Comparison of ENCODE assay signal across 10 cellular contexts in the genomic region with DNA sequence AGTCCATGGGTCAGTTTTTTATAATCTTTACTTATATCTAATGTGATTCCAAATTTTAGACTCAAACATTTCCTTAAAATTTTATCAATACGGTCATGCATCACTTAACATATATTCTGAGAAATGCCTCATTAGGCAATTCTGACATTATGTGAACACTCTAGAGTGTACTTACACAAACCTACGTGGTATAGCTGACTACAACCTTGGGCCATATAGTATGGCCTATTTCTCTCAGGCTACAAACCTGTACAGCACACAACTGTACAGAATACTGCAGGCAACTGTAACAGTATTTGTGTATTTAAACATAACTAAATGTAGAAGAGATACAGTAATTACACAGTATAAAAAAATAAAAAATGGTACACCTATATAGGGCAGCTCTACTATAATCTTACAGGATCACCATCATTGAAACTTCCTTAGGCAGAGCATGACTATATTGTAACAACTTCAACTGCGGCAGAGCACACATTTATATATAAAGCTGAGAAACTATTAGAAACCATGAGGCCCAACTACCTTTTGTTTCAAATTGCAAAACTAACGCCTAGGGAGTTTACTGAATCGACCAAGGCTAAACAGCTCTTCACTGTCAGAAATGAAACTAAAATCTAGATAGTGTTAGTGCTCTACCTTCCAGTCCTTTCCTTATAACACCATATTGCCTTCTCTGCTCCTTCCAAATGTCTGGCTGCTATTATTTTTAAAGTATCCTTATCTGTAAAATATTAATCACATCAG. TPM values are rescaled to one million over a fixed set of nuclear protein-coding genes. Genes with fewer than 3 reads are reported as not detected.
DNase-seq lines count a peak whose midpoint lies in the region; ATAC-seq, FAIRE-seq and TF ChIP-seq lines count a peak whose summit lies in the region.
"Had no signal": no experiment of that assay in that cellular context is flagged by ENCODE, and none has a peak within 500 bp of the region (broad histone marks: within the 10 kb centered on the region; RNA-seq: fewer than 3 reads in every experiment).

No MANE protein-coding gene starts in this region.

- DNase-seq in activated CD4-positive, alpha-beta memory T cell treated with anti-CD3 and anti-CD28 coated beads, Interleukin-2, amount 10 ng/mL, durations not matched to agents 7 days and 5 days, result no peak
- no peak for DNase-seq in activated CD4-positive, alpha-beta memory T cell treated with anti-CD3 and anti-CD28 coated beads for 36 hours
- no peak for DNase-seq in GM12878 (ENCODE audit: low read depth, low spot score)
- no peak for DNase-seq in stimulated activated effector memory CD8-positive, alpha-beta T cell treated with anti-CD3 and anti-CD28 coated beads, Interleukin-12 subunit alpha, Interleukin-12 subunit beta, amount 100 ng/mL, for 72 hours (ENCODE audit: low spot score in 2 of 2)
- no peak for DNase-seq in NCI-H1105 (lab: John Stamatoyannopoulos, UW)
- DNase-seq in SIG-M5 (lab: John Stamatoyannopoulos, UW), result no peak
- no peak for DNase-seq in H7
- DNase-seq: activated CD4-positive, alpha-beta T cell treated with anti-CD3 and anti-CD28 coated beads, Interleukin-2, amount 50 U/mL, for 4 hours had no signal

- TF ChIP-seq RAD21 in GM12878 (IDR thresholded peaks at IDR 0.05; ENCODE audit: insufficient read depth, low read depth, low read length), result no peak

- peaks cover 54% of the 10 kb centered on the region for H3K4me1 Mint-ChIP-seq in activated CD4-positive, alpha-beta memory T cell treated with anti-CD3 and anti-CD28 coated beads, Interleukin-2, amount 10 ng/mL, durations not matched to agents 7 days and 5 days
- H3K4me1 Mint-ChIP-seq in activated CD4-positive, alpha-beta memory T cell treated with anti-CD3 and anti-CD28 coated beads for 36 hours (ENCODE audit: low read depth), result peaks cover 51% of the 10 kb centered on the region
- peaks cover 60% of the 10 kb centered on the region for H3K4me1 Mint-ChIP-seq in stimulated activated effector memory CD8-positive, alpha-beta T cell treated with anti-CD3 and anti-CD28 coated beads, Interleukin-12 subunit alpha, Interleukin-12 subunit beta, amount 100 ng/mL, for 72 hours

- intact Hi-C loops in activated CD4-positive, alpha-beta memory T cell treated with anti-CD3 and anti-CD28 coated beads for 36 hours (cut with micrococcal nuclease), result no loop called here
- intact Hi-C loops in GM12878 (cut with micrococcal nuclease; ENCODE audit: unreplicated experiment), result no loop called here

- FAIRE-seq in GM12878 (lab: Jason Lieb, UNC), result no peak

- no peaks in the 10 kb centered on the region for H4K20me1 ChIP-seq in GM12878 (ENCODE audit: control insufficient read depth, insufficient read depth)

- peaks cover 13% of the 10 kb centered on the region for H3K36me3 Mint-ChIP-seq in activated CD4-positive, alpha-beta memory T cell treated with anti-CD3 and anti-CD28 coated beads, Interleukin-2, amount 10 ng/mL, durations not matched to agents 7 days and 5 days (ENCODE audit: low read depth)
- peaks cover 4% of the 10 kb centered on the region for H3K36me3 Mint-ChIP-seq in activated CD4-positive, alpha-beta memory T cell treated with anti-CD3 and anti-CD28 coated beads for 36 hours
- peaks cover 26% of the 10 kb centered on the region for H3K36me3 Mint-ChIP-seq in stimulated activated effector memory CD8-positive, alpha-beta T cell treated with anti-CD3 and anti-CD28 coated beads, Interleukin-12 subunit alpha, Interleukin-12 subunit beta, amount 100 ng/mL, for 72 hours

- CTCF ChIA-PET in activated CD4-positive, alpha-beta memory T cell treated with anti-CD3 and anti-CD28 coated beads, Interleukin-2, amount 10 ng/mL, durations not matched to agents 7 days and 5 days (lab: Charles Lee), result interaction anchor here (1.4 to 3.5 kb wide), 3 partner anchors 9 to 34 kb away, joined by 3 to 23 read pairs (median 8); no protein-coding TSS in a partner anchor
- CTCF ChIA-PET in activated CD4-positive, alpha-beta memory T cell treated with anti-CD3 and anti-CD28 coated beads for 36 hours (lab: Charles Lee), result interaction anchor here (0.7 to 1.1 kb wide), 2 partner anchors 63 to 178 kb away, joined by 3 read pairs; no protein-coding TSS in a partner anchor
- CTCF ChIA-PET in GM12878 (lab: Yijun Ruan, JAX), result interaction anchor here (0.6 to 2.6 kb wide), 4 partner anchors 13 to 63 kb away, joined by 6 to 12 read pairs (median 8); no protein-coding TSS in a partner anchor

- no peak overlapping the region for H2AFZ ChIP-seq in GM12878 (ENCODE audit: control insufficient read depth, low read depth, low read length)

- POLR2A ChIA-PET in activated CD4-positive, alpha-beta memory T cell treated with anti-CD3 and anti-CD28 coated beads, Interleukin-2, amount 10 ng/mL, durations not matched to agents 7 days and 5 days (lab: Charles Lee), result interaction anchor here (1.1 to 1.2 kb wide), 2 partner anchors 8 to 25 kb away, joined by 5 to 6 read pairs; no protein-coding TSS in a partner anchor
- POLR2A ChIA-PET in activated CD4-positive, alpha-beta memory T cell treated with anti-CD3 and anti-CD28 coated beads for 36 hours (lab: Charles Lee), result interaction anchor here (0.8 to 1.4 kb wide), 2 partner anchors 13 to 93 kb away, joined by 3 to 4 read pairs; partner anchors contain the start of gene ENOSF1
- POLR2A ChIA-PET in GM12878 (lab: Charles Lee), result interaction anchor here (1.0 to 2.1 kb wide), 4 partner anchors 8 to 287 kb away, joined by 3 to 8 read pairs (median 4); no protein-coding TSS in a partner anchor

- H3K4me3 Mint-ChIP-seq in activated CD4-positive, alpha-beta memory T cell treated with anti-CD3 and anti-CD28 coated beads, Interleukin-2, amount 10 ng/mL, durations not matched to agents 7 days and 5 days, result peak overlapping the region; percentile 40
- no peak overlapping the region for H3K4me3 Mint-ChIP-seq in activated CD4-positive, alpha-beta memory T cell treated with anti-CD3 and anti-CD28 coated beads for 36 hours
- peak overlapping the region; percentile 12 for H3K4me3 Mint-ChIP-seq in stimulated activated effector memory CD8-positive, alpha-beta T cell treated with anti-CD3 and anti-CD28 coated beads, Interleukin-12 subunit alpha, Interleukin-12 subunit beta, amount 100 ng/mL, for 72 hours

- H3K27me3 ChIP-seq in GM12878 (replicated peaks in 1 of 2; ENCODE audit: control insufficient read depth in 2 of 2, insufficient read depth in 2 of 2, low read length in 1 of 2) (no peaks in the 10 kb centered on the region), H7 (ENCODE audit: control insufficient read depth, insufficient read depth, low read length) (no peaks in the 10 kb centered on the region)

- SMC1A ChIA-PET in GM12878 (lab: Charles Lee; ENCODE audit: uncharacterized antibody, unreplicated experiment), result interaction anchor here (0.6 to 11.3 kb wide), 11 partner anchors 9 to 649 kb away, joined by 3 to 74 read pairs (median 4); no protein-coding TSS in a partner anchor

- ATAC-seq in HG02870 (IDR thresholded peaks at IDR 0.05; ENCODE audit: unreplicated experiment) (peak; percentile 51), GM12878 (peak; percentile 64)
- ATAC-seq in stimulated activated effector memory CD8-positive, alpha-beta T cell treated with anti-CD3 and anti-CD28 coated beads, Interleukin-12 subunit alpha, Interleukin-12 subunit beta, amount 100 ng/mL, for 72 hours, result no peak

- BruUV-seq in GM12878 (replicated peaks; lab: Mats Ljungman, UMichigan), result no TSS peak

- TF ChIP-seq EP300 in GM12878 (IDR thresholded peaks at IDR 0.05; ENCODE audit: borderline replicate concordance in 1 of 2, control insufficient read depth in 1 of 2, low read depth in 2 of 2, low read length in 2 of 2), result no peak

- no peak for TF ChIP-seq CTCF in GM12878 (IDR thresholded peaks at IDR 0.05 in 2 of 3, conservative IDR thresholded peaks at IDR 0.05 in 1 of 3; ENCODE audit: control insufficient read depth in 2 of 3, extremely low read depth in 1 of 3, insufficient read depth in 1 of 3, low read depth in 3 of 3, low read length in 3 of 3)

- no peaks in the 10 kb centered on the region for H3K9me3 ChIP-seq in GM12878 (replicated peaks; ENCODE audit: control insufficient read depth, insufficient read depth, low read length)

- RAD21 ChIA-PET in GM12878 (lab: Charles Lee; ENCODE audit: unreplicated experiment), result interaction anchor here (0.6 to 1.0 kb wide), 3 partner anchors 19 to 62 kb away, joined by 3 read pairs; no protein-coding TSS in a partner anchor

- peak overlapping the region; percentile 71 for H3K4me2 ChIP-seq in GM12878 (ENCODE audit: control insufficient read depth, insufficient read depth)

- H3K4me3 ChIP-seq in GM12878, result peak overlapping the region; percentile 31; the same call in 1 of the 2 replicates
- H3K4me3 ChIP-seq in H7 (ENCODE audit: insufficient read depth, low read depth, low read length), result no peak overlapping the region

- WGBS in GM12878 (ENCODE audit: insufficient coverage, insufficient replicate concordance, low lambda C conversion rate, missing lambda C conversion rate), result 45% methylated on average over 5 of the region's 5 CpGs

- peak overlapping the region; percentile 60 for H3K27ac ChIP-seq in GM12878 (ENCODE audit: control insufficient read depth, insufficient read depth)
- H3K27ac ChIP-seq: C4-2B had no signal

- no peak for TF ChIP-seq POLR2A in GM12878 (IDR thresholded peaks at IDR 0.05; ENCODE audit: low read depth, low read length)

- H3K27ac Mint-ChIP-seq in activated CD4-positive, alpha-beta memory T cell treated with anti-CD3 and anti-CD28 coated beads, Interleukin-2, amount 10 ng/mL, durations not matched to agents 7 days and 5 days, result peak overlapping the region; percentile 42
- no peak overlapping the region for H3K27ac Mint-ChIP-seq in activated CD4-positive, alpha-beta memory T cell treated with anti-CD3 and anti-CD28 coated beads for 36 hours
- H3K27ac Mint-ChIP-seq in stimulated activated effector memory CD8-positive, alpha-beta T cell treated with anti-CD3 and anti-CD28 coated beads, Interleukin-12 subunit alpha, Interleukin-12 subunit beta, amount 100 ng/mL, for 72 hours, result no peak overlapping the region

- peaks cover 70% of the 10 kb centered on the region for H3K79me2 ChIP-seq in GM12878 (ENCODE audit: control insufficient read depth, insufficient read depth, low read length)

- peak overlapping the region; percentile 8; the same call in 1 of the 2 replicates for H3K9ac ChIP-seq in GM12878 (ENCODE audit: control insufficient read depth, insufficient read depth, low read length)

- in situ Hi-C loops in GM12878 (cut with MboI), result no loop called here

- no peaks in the 10 kb centered on the region for H3K9me3 Mint-ChIP-seq in activated CD4-positive, alpha-beta memory T cell treated with anti-CD3 and anti-CD28 coated beads, Interleukin-2, amount 10 ng/mL, durations not matched to agents 7 days and 5 days
- H3K9me3 Mint-ChIP-seq in activated CD4-positive, alpha-beta memory T cell treated with anti-CD3 and anti-CD28 coated beads for 36 hours, result no peaks in the 10 kb centered on the region
- no peaks in the 10 kb centered on the region for H3K9me3 Mint-ChIP-seq in stimulated activated effector memory CD8-positive, alpha-beta T cell treated with anti-CD3 and anti-CD28 coated beads, Interleukin-12 subunit alpha, Interleukin-12 subunit beta, amount 100 ng/mL, for 72 hours

- H3K4me1 ChIP-seq in GM12878 (ENCODE audit: control insufficient read depth, insufficient read depth, low read length), result peaks cover 18% of the 10 kb centered on the region

- H3K36me3 ChIP-seq in GM12878 (ENCODE audit: control insufficient read depth in 2 of 2, insufficient read depth in 2 of 2, low read length in 1 of 2) (no peaks in the 10 kb centered on the region; a peak in 1 of 4 replicates), H7 (replicated peaks; ENCODE audit: control insufficient read depth, insufficient read depth, low read length) (no peaks in the 10 kb centered on the region)

- H3K27me3 Mint-ChIP-seq in activated CD4-positive, alpha-beta memory T cell treated with anti-CD3 and anti-CD28 coated beads, Interleukin-2, amount 10 ng/mL, durations not matched to agents 7 days and 5 days, result no peaks in the 10 kb centered on the region
- H3K27me3 Mint-ChIP-seq in activated CD4-positive, alpha-beta memory T cell treated with anti-CD3 and anti-CD28 coated beads for 36 hours, result no peaks in the 10 kb centered on the region

RNA-seq across cellular contexts. Expression of gene YES1, which starts 6.9 kb away (rescaled TPM):
- total RNA-seq in activated CD4-positive, alpha-beta memory T cell treated with anti-CD3 and anti-CD28 coated beads, Interleukin-2, amount 10 ng/mL, durations not matched to agents 7 days and 5 days, result 10 to 100 TPM; 11.2 to 12.0 TPM
- 10 to 100 TPM; 14.2 to 17.0 TPM for total RNA-seq in activated CD4-positive, alpha-beta memory T cell treated with anti-CD3 and anti-CD28 coated beads for 36 hours
- 59.8 and 65.0 TPM in 2 replicates for total RNA-seq in GM12878 (2013; cell fraction: nucleolus; rRNA removed)
- total RNA-seq in GM12878 (2014; rRNA removed), result 5.8 and 7.4 TPM in 2 replicates
- 7.9 and 8.1 TPM in 2 replicates for total RNA-seq in GM12878 (2014; rRNA removed; fragmentation: Illumina TruSeq; extraction: Trizol)
- 5.6 and 6.5 TPM in 2 replicates for total RNA-seq in GM12878 (2021)
- polyA plus RNA-seq in GM12878 (2011; ENCODE audit: low read depth), result 1.3 TPM
- polyA plus RNA-seq in GM12878 (2011; rRNA removed), result 6.7 and 11.3 TPM in 2 replicates
- polyA plus RNA-seq in GM12878 (2011; cell fraction: cytosol; rRNA removed), result 5.8 and 6.3 TPM in 2 replicates
- 4.2 and 7.6 TPM in 2 replicates for polyA plus RNA-seq in GM12878 (2011; cell fraction: nucleus; rRNA removed)
- polyA plus RNA-seq in GM12878 (2012), result 2.6 and 2.8 TPM in 2 replicates
- polyA plus RNA-seq in GM12878 (2014; fragmentation: Illumina TruSeq; extraction: Trizol), result 5.7 and 6.5 TPM in 2 replicates
- polyA plus RNA-seq in GM12878 (2014; fragmentation: Nextera tagmentation; extraction: Ambion mirVana), result 1 to 10 TPM; 2.5 to 3.7 TPM
- polyA plus RNA-seq in GM12878 (2014; rRNA removed), result 3.6 and 6.8 TPM in 2 replicates
- 1 to 10 TPM; 2.3 to 3.0 TPM for polyA plus RNA-seq in GM12878 (2016; fragmentation: Nextera tagmentation; extraction: Ambion mirVana)
- 6.5 and 22.9 TPM in 2 replicates for polyA minus RNA-seq in GM12878 (2011; rRNA and poly(A)+ RNA removed)
- 5.1 and 8.5 TPM in 2 replicates for polyA minus RNA-seq in GM12878 (2011; cell fraction: cytosol; rRNA and poly(A)+ RNA removed)
- polyA minus RNA-seq in GM12878 (2011; cell fraction: nucleus; rRNA and poly(A)+ RNA removed), result 4.4 and 5.5 TPM in 2 replicates
- 69.4 and 101 TPM in 2 replicates for total RNA-seq in H7 (2014; rRNA removed; shearing (Covaris generic))
